In genomic region chr5:122779451-122779850, GRCh38 we compare ENCODE assay signal across 19 cellular contexts.
"Had no signal": no experiment of that assay in that cellular context is flagged by ENCODE, and none has a peak within 500 bp of the region (broad histone marks: within the 10 kb centered on the region; RNA-seq: fewer than 3 reads in every experiment).

No MANE protein-coding gene starts in this region.

- H3K4me3 ChIP-seq: breast epithelium, hepatocyte, suprapubic skin, upper lobe of left lung had no signal

- H3K4me3 Mint-ChIP-seq: activated CD8-positive, alpha-beta T cell treated with anti-CD3 and anti-CD28 coated beads for 36 hours; activated naive CD8-positive, alpha-beta T cell; T-helper 1 cell treated with Interleukin-12 subunit alpha and Interleukin-12 subunit beta and Interleukin-4 antibody, amounts not matched to agents 30 μg/mL and 1 μg/mL, for 36 hours had no signal

- ATAC-seq: activated CD8-positive, alpha-beta T cell treated with anti-CD3 and anti-CD28 coated beads for 36 hours; left lobe of liver; naive thymus-derived CD8-positive, alpha-beta T cell had no signal

- H3K36me3 ChIP-seq: breast epithelium, upper lobe of left lung had no signal

- H3K4me1 ChIP-seq: breast epithelium had no signal

- H3K27ac Mint-ChIP-seq: activated CD8-positive, alpha-beta T cell treated with anti-CD3 and anti-CD28 coated beads for 36 hours; activated naive CD8-positive, alpha-beta T cell; T-helper 1 cell treated with Interleukin-12 subunit alpha and Interleukin-12 subunit beta and Interleukin-4 antibody, amounts not matched to agents 30 μg/mL and 1 μg/mL, for 36 hours had no signal

- DNase-seq: activated CD4-positive, alpha-beta T cell treated with anti-CD3 and anti-CD28 coated beads for 48 hours; activated CD8-positive, alpha-beta T cell treated with anti-CD3 and anti-CD28 coated beads for 36 hours; activated effector memory CD4-positive, alpha-beta T cell treated with anti-CD3 and anti-CD28 coated beads, Interleukin-2, amount 50 U/mL, for 16 hours; activated T-cell treated with anti-CD3 and anti-CD28 coated beads, Interleukin-2, amount 50 U/mL, for 48 hours; aorta; islet precursor cell; naive thymus-derived CD8-positive, alpha-beta T cell; nucleus accumbens; posterior cingulate gyrus; stimulated activated CD4-positive, alpha-beta T cell treated with anti-CD3 and anti-CD28 coated beads, Interleukin-15, amount 100 ng/mL, for 24 hours; stimulated activated CD4-positive, alpha-beta T cell treated with anti-CD3 and anti-CD28 coated beads, Interleukin-4, amount 100 ng/mL, for 1 hour; stimulated activated naive CD4-positive, alpha-beta T cell treated with Interleukin-2 at 50 U/mL for 16 hours; upper lobe of left lung had no signal

- H3K27me3 Mint-ChIP-seq: activated CD8-positive, alpha-beta T cell treated with anti-CD3 and anti-CD28 coated beads for 36 hours; activated naive CD8-positive, alpha-beta T cell; naive thymus-derived CD8-positive, alpha-beta T cell had no signal

- H3K27me3 ChIP-seq: breast epithelium, hepatocyte, suprapubic skin, upper lobe of left lung had no signal

- H3K9me3 ChIP-seq: breast epithelium, suprapubic skin, upper lobe of left lung had no signal

- H3K27ac ChIP-seq: breast epithelium, hepatocyte, suprapubic skin, upper lobe of left lung had no signal

- H3K9me3 Mint-ChIP-seq: activated CD8-positive, alpha-beta T cell treated with anti-CD3 and anti-CD28 coated beads for 36 hours; naive thymus-derived CD8-positive, alpha-beta T cell had no signal
